8 cellular contexts compared by ENCODE assay signal in genomic region chr17:82496529-82497434, GRCh38. TPM values are rescaled to one million over a fixed set of nuclear protein-coding genes. Genes with fewer than 3 reads are reported as not detected.
DNase-seq lines count a peak whose midpoint lies in the region; ATAC-seq, FAIRE-seq and TF ChIP-seq lines count a peak whose summit lies in the region.

No MANE protein-coding gene starts in this region.

- peak; percentile 82 to 93 (median 86) for DNase-seq in CD4-positive, CD25-positive, alpha-beta regulatory T cell
- peak; percentile 96 for DNase-seq in HTR-8/SVneo (ENCODE audit: insufficient read length, low spot score)
- DNase-seq in NT2/D1 (ENCODE audit: low read depth, low spot score) = peak; percentile 66
- DNase-seq in activated CD8-positive, alpha-beta memory T cell treated with anti-CD3 and anti-CD28 coated beads, Interleukin-2, amount 50 U/mL, for 4 hours = peak; percentile 89
- peak; percentile 98 for DNase-seq in endodermal cell
- peak; percentile 85 for DNase-seq in stimulated activated CD8-positive, alpha-beta memory T cell treated with anti-CD3 and anti-CD28 coated beads, Interleukin-12 subunit alpha, Interleukin-12 subunit beta, amount 100 ng/mL, for 4 hours (ENCODE audit: low read depth)

- peaks cover 10% of the 10 kb centered on the region for H3K27me3 Mint-ChIP-seq in CD4-positive, CD25-positive, alpha-beta regulatory T cell
- H3K27me3 Mint-ChIP-seq in endodermal cell (ENCODE audit: insufficient read depth) = peaks cover 33% of the 10 kb centered on the region

- peaks cover 15% of the 10 kb centered on the region for H3K4me1 ChIP-seq in CD4-positive, CD25-positive, alpha-beta regulatory T cell (ENCODE audit: control insufficient read depth, insufficient read depth, low read length, poor library complexity, severe bottlenecking)
- H3K4me1 ChIP-seq in NT2/D1 (ENCODE audit: insufficient read depth, insufficient read length) (peaks cover 20% of the 10 kb centered on the region), endodermal cell (ENCODE audit: control insufficient read depth, insufficient read depth, low read length) (no peaks in the 10 kb centered on the region), mesodermal cell (ENCODE audit: control insufficient read depth, insufficient read depth, low read length, poor library complexity, severe bottlenecking) (no peaks in the 10 kb centered on the region)

- peak overlapping the region; percentile 64 to 87 (median 74) for H3K4me3 Mint-ChIP-seq in CD4-positive, CD25-positive, alpha-beta regulatory T cell
- peak overlapping the region; percentile 69 for H3K4me3 Mint-ChIP-seq in endodermal cell

- no peaks in the 10 kb centered on the region for H3K36me3 Mint-ChIP-seq in CD4-positive, CD25-positive, alpha-beta regulatory T cell
- no peaks in the 10 kb centered on the region for H3K36me3 Mint-ChIP-seq in endodermal cell (ENCODE audit: low read depth)

- H3K4me3 ChIP-seq in CD4-positive, CD25-positive, alpha-beta regulatory T cell (ENCODE audit: low read depth, low read length) = peak overlapping the region; percentile 19
- H3K4me3 ChIP-seq in NT2/D1 (ENCODE audit: insufficient read length, low read depth) = peak overlapping the region; percentile 48
- peak overlapping the region; percentile 75 for H3K4me3 ChIP-seq in endodermal cell (ENCODE audit: low read length)
- H3K4me3 ChIP-seq in mesodermal cell (ENCODE audit: extremely low read depth, insufficient read depth, low read length, poor library complexity, severe bottlenecking) = peak overlapping the region; percentile 52

- H3K36me3 ChIP-seq in CD4-positive, CD25-positive, alpha-beta regulatory T cell (ENCODE audit: control insufficient read depth, insufficient read depth, low read length) = no peaks in the 10 kb centered on the region
- no peaks in the 10 kb centered on the region for H3K36me3 ChIP-seq in NT2/D1 (ENCODE audit: insufficient read depth, insufficient read length, low read length)
- H3K36me3 ChIP-seq in endodermal cell (ENCODE audit: control insufficient read depth, insufficient read depth, low read length) = no peaks in the 10 kb centered on the region
- H3K36me3 ChIP-seq in mesodermal cell (ENCODE audit: control insufficient read depth, insufficient read depth, low read length) = no peaks in the 10 kb centered on the region

- no peak for TF ChIP-seq CTCF in endodermal cell (conservative IDR thresholded peaks at IDR 0.05)

- FAIRE-seq in HTR-8/SVneo (lab: Jason Lieb, UNC) = peak; percentile 66

- peaks cover 0 to 23% (median 13%) of the 10 kb centered on the region in 4 donors for H3K4me1 Mint-ChIP-seq in CD4-positive, CD25-positive, alpha-beta regulatory T cell
- H3K4me1 Mint-ChIP-seq in endodermal cell = peaks cover 3% of the 10 kb centered on the region

- H3K9me3 Mint-ChIP-seq in CD4-positive, CD25-positive, alpha-beta regulatory T cell = no peaks in the 10 kb centered on the region
- H3K9me3 Mint-ChIP-seq in endodermal cell = no peaks in the 10 kb centered on the region

- ATAC-seq in CD4-positive, CD25-positive, alpha-beta regulatory T cell (ENCODE audit: low read depth in 2 of 2) = peak; percentile 69 to 71
- ATAC-seq in GM19455 (IDR thresholded peaks at IDR 0.05; ENCODE audit: unreplicated experiment) = peak; percentile 42

- peak overlapping the region; percentile 32 to 94 (median 86) for H3K27ac Mint-ChIP-seq in CD4-positive, CD25-positive, alpha-beta regulatory T cell
- H3K27ac Mint-ChIP-seq in endodermal cell = no peak overlapping the region

- H3K9ac ChIP-seq in NT2/D1 (ENCODE audit: insufficient read length, low read depth) (peak overlapping the region; percentile 76), endodermal cell (ENCODE audit: extremely low read depth, low read length, poor library complexity, severe bottlenecking) (no peak overlapping the region)

- H3K27ac ChIP-seq in CD4-positive, CD25-positive, alpha-beta regulatory T cell (ENCODE audit: insufficient read depth, low read length, poor library complexity, severe bottlenecking) = peak overlapping the region; percentile 82
- H3K27ac ChIP-seq in endodermal cell (ENCODE audit: low read depth, low read length) (no peak overlapping the region), mesodermal cell (ENCODE audit: low read depth, low read length, severe bottlenecking) (no peak overlapping the region)

- 21 to 77% methylated on average over 18 to 75 of the region's 83 CpGs for WGBS in endodermal cell (ENCODE audit: insufficient coverage in 1 of 2, insufficient read length in 1 of 2), 2 experiments
- WGBS in mesodermal cell (ENCODE audit: insufficient coverage in 2 of 2), 2 experiments = 25 to 27% methylated on average over 61 to 65 of the region's 83 CpGs

- no peaks in the 10 kb centered on the region for H3K9me3 ChIP-seq in CD4-positive, CD25-positive, alpha-beta regulatory T cell (ENCODE audit: control insufficient read depth in 2 of 2, low read length in 2 of 2)
- H3K9me3 ChIP-seq in NT2/D1 (ENCODE audit: insufficient read depth, low read length) (no peaks in the 10 kb centered on the region), endodermal cell (ENCODE audit: control insufficient read depth, low read length) (no peaks in the 10 kb centered on the region), mesodermal cell (ENCODE audit: control insufficient read depth, low read length) (no peaks in the 10 kb centered on the region)

- H3K27me3 ChIP-seq in CD4-positive, CD25-positive, alpha-beta regulatory T cell (ENCODE audit: control insufficient read depth, insufficient read depth, low read length) = no peaks in the 10 kb centered on the region
- H3K27me3 ChIP-seq in NT2/D1 (ENCODE audit: insufficient read depth, insufficient read length) (peaks cover 23% of the 10 kb centered on the region), endodermal cell (ENCODE audit: control insufficient read depth, insufficient read depth, low read length, poor library complexity, severe bottlenecking) (no peaks in the 10 kb centered on the region)

RNA-seq across cellular contexts. Expression of gene FOXK2, which starts 22.8 kb away (rescaled TPM):
- 55.6 TPM for total RNA-seq in CD4-positive, CD25-positive, alpha-beta regulatory T cell
- polyA plus RNA-seq in CD4-positive, CD25-positive, alpha-beta regulatory T cell = 1 to 10 TPM; 2.2 to 4.9 (median 3.8) TPM
- 10 to 100 TPM; 67.2 to 68.1 TPM for total RNA-seq in endodermal cell
- 58.7 TPM for polyA plus RNA-seq in endodermal cell (2013, experiment 1 of 2)
- 53.1 TPM for polyA plus RNA-seq in endodermal cell (2013, experiment 2 of 2)
- 51.4 TPM for polyA plus RNA-seq in mesodermal cell (2013, experiment 1 of 2)
- 53.7 TPM for polyA plus RNA-seq in mesodermal cell (2013, experiment 2 of 2)

RNA-seq across cellular contexts. Expression of gene NARF, which starts 38.2 kb away (rescaled TPM):
- total RNA-seq in CD4-positive, CD25-positive, alpha-beta regulatory T cell = 93.2 TPM
- polyA plus RNA-seq in CD4-positive, CD25-positive, alpha-beta regulatory T cell = 100 to 1,000 TPM in 3 of 4 donors, 10 to 100 TPM in 1; 97.0 to 141 (median 114) TPM
- total RNA-seq in endodermal cell = 10 to 100 TPM; 64.0 to 70.8 TPM
- 151 TPM for polyA plus RNA-seq in endodermal cell (2013, experiment 1 of 2)
- polyA plus RNA-seq in endodermal cell (2013, experiment 2 of 2) = 159 TPM
- 120 TPM for polyA plus RNA-seq in mesodermal cell (2013, experiment 1 of 2)
- polyA plus RNA-seq in mesodermal cell (2013, experiment 2 of 2) = 106 TPM

RNA-seq across cellular contexts. Expression of gene CYBC1, which starts 46.2 kb away (rescaled TPM):
- 155 TPM for total RNA-seq in CD4-positive, CD25-positive, alpha-beta regulatory T cell
- 100 to 1,000 TPM; 174 to 230 (median 203) TPM for polyA plus RNA-seq in CD4-positive, CD25-positive, alpha-beta regulatory T cell
- total RNA-seq in endodermal cell = 10 to 100 TPM; 71.2 to 88.5 TPM
- 62.1 TPM for polyA plus RNA-seq in endodermal cell (2013, experiment 1 of 2)
- 49.1 TPM for polyA plus RNA-seq in endodermal cell (2013, experiment 2 of 2)
- 45.6 TPM for polyA plus RNA-seq in mesodermal cell (2013, experiment 1 of 2)
- 40.3 TPM for polyA plus RNA-seq in mesodermal cell (2013, experiment 2 of 2)

Comparison
In these comparisons a context has a peak if more than half of its experiments do, and no peak if none do; other contexts are left out.
1. H3K4me3 ChIP-seq: peak in every context shown above with its lines; median percentile 75 in endodermal cell; 52 in mesodermal cell; 48 in NT2/D1; 19 in CD4-positive, CD25-positive, alpha-beta regulatory T cell.